Comparison of ENCODE assay signal across 13 cellular contexts in genomic region chr1:61270761-61271411, GRCh38.
DNase-seq lines count a peak whose midpoint lies in the region; ATAC-seq and TF ChIP-seq lines count a peak whose summit lies in the region.
"Had no signal": no experiment of that assay in that cellular context is flagged by ENCODE, and none has a peak within 500 bp of the region (broad histone marks: within the 10 kb centered on the region; RNA-seq: fewer than 3 reads in every experiment).

No MANE protein-coding gene starts in this region.

- no peak for ATAC-seq in HG03135 (IDR thresholded peaks at IDR 0.05; ENCODE audit: unreplicated experiment)

- H3K9me3 Mint-ChIP-seq in activated CD4-positive, alpha-beta memory T cell treated with anti-CD3 and anti-CD28 coated beads, Interleukin-2, amount 10 ng/mL, durations not matched to agents 7 days and 5 days = no peaks in the 10 kb centered on the region

- no peak for TF ChIP-seq CTCF in fibroblast of pulmonary artery (IDR thresholded peaks at IDR 0.05; ENCODE audit: low read length, missing control alignments)

- peak overlapping the region; percentile 77 for H3K27ac Mint-ChIP-seq in activated CD4-positive, alpha-beta memory T cell treated with anti-CD3 and anti-CD28 coated beads, Interleukin-2, amount 10 ng/mL, durations not matched to agents 7 days and 5 days

- no peak overlapping the region for H3K4me3 ChIP-seq in fibroblast of pulmonary artery (replicated peaks; ENCODE audit: low read depth, low read length)
- H3K4me3 ChIP-seq: adrenal gland; BLaER1 treated with 17β-estradiol and CSF1 and Interleukin-3, amounts not matched to agents 10 nM and 100 nM; Peyer's patch had no signal

- POLR2A ChIA-PET in activated CD4-positive, alpha-beta memory T cell treated with anti-CD3 and anti-CD28 coated beads, Interleukin-2, amount 10 ng/mL, durations not matched to agents 7 days and 5 days (lab: Charles Lee) = interaction anchor here (1.0 to 2.2 kb wide), 3 partner anchors 31 to 221 kb away, joined by 4 to 13 read pairs (median 7); no protein-coding TSS in a partner anchor

- no peaks in the 10 kb centered on the region for H3K27me3 Mint-ChIP-seq in activated CD4-positive, alpha-beta memory T cell treated with anti-CD3 and anti-CD28 coated beads, Interleukin-2, amount 10 ng/mL, durations not matched to agents 7 days and 5 days

- peaks cover 36% of the 10 kb centered on the region for H3K4me1 Mint-ChIP-seq in activated CD4-positive, alpha-beta memory T cell treated with anti-CD3 and anti-CD28 coated beads, Interleukin-2, amount 10 ng/mL, durations not matched to agents 7 days and 5 days

- no peaks in the 10 kb centered on the region for H3K36me3 Mint-ChIP-seq in activated CD4-positive, alpha-beta memory T cell treated with anti-CD3 and anti-CD28 coated beads, Interleukin-2, amount 10 ng/mL, durations not matched to agents 7 days and 5 days (ENCODE audit: low read depth)

- DNase-seq in stimulated activated CD4-positive, alpha-beta T cell treated with anti-CD3 and anti-CD28 coated beads, Interleukin-1b, Interleukin-23, amount 100 ng/mL, for 48 hours = peak; percentile 40
- no peak for DNase-seq in stimulated activated CD4-positive, alpha-beta T cell treated with anti-CD3 and anti-CD28 coated beads, Interleukin-12 subunit alpha, Interleukin-12 subunit beta, amount 100 ng/mL, for 4 hours
- no peak for DNase-seq in activated CD4-positive, alpha-beta memory T cell treated with anti-CD3 and anti-CD28 coated beads, Interleukin-2, amount 10 ng/mL, durations not matched to agents 7 days and 5 days
- DNase-seq in fibroblast of pulmonary artery (ENCODE audit: low read depth) (peak; percentile 64), NCI-H2029 treated with DMSO at 0.1 percent for 48 hours (lab: John Stamatoyannopoulos, UW) (no peak), NCI-H2196 treated with DMSO at 0.1 percent for 48 hours (lab: John Stamatoyannopoulos, UW; ENCODE audit: unreplicated experiment) (no peak), iPS-NIHi7 (ENCODE audit: extremely low spot score) (no peak)
- DNase-seq: adrenal gland, NCI-H1092 treated with DMSO at 0.1 percent for 48 hours, NCI-H524 treated with DMSO at 0.1 percent for 48 hours, Peyer's patch had no signal

- H3K4me3 Mint-ChIP-seq in activated CD4-positive, alpha-beta memory T cell treated with anti-CD3 and anti-CD28 coated beads, Interleukin-2, amount 10 ng/mL, durations not matched to agents 7 days and 5 days = no peak overlapping the region

- CTCF ChIA-PET in activated CD4-positive, alpha-beta memory T cell treated with anti-CD3 and anti-CD28 coated beads, Interleukin-2, amount 10 ng/mL, durations not matched to agents 7 days and 5 days (lab: Charles Lee) = interaction anchor here (1.0 to 2.1 kb wide), 4 partner anchors 61 to 222 kb away, joined by 3 to 10 read pairs (median 4); no protein-coding TSS in a partner anchor

Comparison
In these comparisons a context has a peak if more than half of its experiments do, and no peak if none do; other contexts are left out.
1. DNase-seq: peak in stimulated activated CD4-positive, alpha-beta T cell treated with anti-CD3 and anti-CD28 coated beads, Interleukin-1b, Interleukin-23, amount 100 ng/mL, for 48 hours (single experiment) and fibroblast of pulmonary artery (single experiment); none in stimulated activated CD4-positive, alpha-beta T cell treated with anti-CD3 and anti-CD28 coated beads, Interleukin-12 subunit alpha, Interleukin-12 subunit beta, amount 100 ng/mL, for 4 hours (single experiment), activated CD4-positive, alpha-beta memory T cell treated with anti-CD3 and anti-CD28 coated beads, Interleukin-2, amount 10 ng/mL, durations not matched to agents 7 days and 5 days (single experiment), NCI-H2029 treated with DMSO at 0.1 percent for 48 hours (single experiment), NCI-H2196 treated with DMSO at 0.1 percent for 48 hours (single experiment) and iPS-NIHi7 (single experiment).